In genomic region chr4:18057821-18058533, GRCh38 we compare ENCODE assay signal across 8 cellular contexts. TPM values are rescaled to one million over a fixed set of nuclear protein-coding genes. Genes with fewer than 3 reads are reported as not detected.
DNase-seq lines count a peak whose midpoint lies in the region; ATAC-seq and TF ChIP-seq lines count a peak whose summit lies in the region.

No MANE protein-coding gene starts in this region.

- H3K4me3 ChIP-seq in Peyer's patch: no peak overlapping the region

- ATAC-seq in GM18520 (IDR thresholded peaks at IDR 0.05; ENCODE audit: unreplicated experiment) (peak; percentile 91), GM21381 (IDR thresholded peaks at IDR 0.05; ENCODE audit: unreplicated experiment) (peak; percentile 56), HG03135 (IDR thresholded peaks at IDR 0.05; ENCODE audit: unreplicated experiment) (peak; percentile 77), memory B cell (ENCODE audit: low read depth) (peak; percentile 47)

- TF ChIP-seq POLR2A in Peyer's patch (IDR thresholded peaks at IDR 0.05): no peak

- TF ChIP-seq CTCF in Peyer's patch (IDR thresholded peaks at IDR 0.05): no peak

- no peak overlapping the region for H3K27ac Mint-ChIP-seq in memory B cell

- no peaks in the 10 kb centered on the region for H3K36me3 Mint-ChIP-seq in memory B cell

- H3K27me3 ChIP-seq in Peyer's patch: no peaks in the 10 kb centered on the region

- in situ Hi-C loops in ACHN (cut with HindIII; ENCODE audit: low pct_ligation_motif_present, low pct_unique_long_range_greater_than_20kb, low sequenced_read_pairs): no loop called here

- H3K4me1 Mint-ChIP-seq in memory B cell: peaks cover 6% of the 10 kb centered on the region

- H3K9me3 ChIP-seq in Peyer's patch: no peaks in the 10 kb centered on the region

- H3K27me3 Mint-ChIP-seq in memory B cell: no peaks in the 10 kb centered on the region

- peak overlapping the region; percentile 71 for H3K4me3 Mint-ChIP-seq in memory B cell

- H3K27ac ChIP-seq in Peyer's patch: no peak overlapping the region

- no peaks in the 10 kb centered on the region for H3K36me3 ChIP-seq in Peyer's patch

- H3K4me1 ChIP-seq in Peyer's patch: peaks cover 0 to 11% (median 0%) of the 10 kb centered on the region in 4 donors

- DNase-seq in memory B cell (ENCODE audit: low spot score in 2 of 2) (no peak), ACHN (no peak), retina (no peak), Peyer's patch (no peak), Ammon's horn (ENCODE audit: low spot score) (no peak)

- peaks cover 3% of the 10 kb centered on the region for H3K9me3 Mint-ChIP-seq in memory B cell

RNA-seq across cellular contexts. Expression of gene LCORL, which starts 36.4 kb away (rescaled TPM):
- 100 to 1,000 TPM in 1 of 4 donors, 10 to 100 TPM in 3; 20.6 to 103 (median 64.1) TPM for total RNA-seq in Peyer's patch
